In the genomic region with DNA sequence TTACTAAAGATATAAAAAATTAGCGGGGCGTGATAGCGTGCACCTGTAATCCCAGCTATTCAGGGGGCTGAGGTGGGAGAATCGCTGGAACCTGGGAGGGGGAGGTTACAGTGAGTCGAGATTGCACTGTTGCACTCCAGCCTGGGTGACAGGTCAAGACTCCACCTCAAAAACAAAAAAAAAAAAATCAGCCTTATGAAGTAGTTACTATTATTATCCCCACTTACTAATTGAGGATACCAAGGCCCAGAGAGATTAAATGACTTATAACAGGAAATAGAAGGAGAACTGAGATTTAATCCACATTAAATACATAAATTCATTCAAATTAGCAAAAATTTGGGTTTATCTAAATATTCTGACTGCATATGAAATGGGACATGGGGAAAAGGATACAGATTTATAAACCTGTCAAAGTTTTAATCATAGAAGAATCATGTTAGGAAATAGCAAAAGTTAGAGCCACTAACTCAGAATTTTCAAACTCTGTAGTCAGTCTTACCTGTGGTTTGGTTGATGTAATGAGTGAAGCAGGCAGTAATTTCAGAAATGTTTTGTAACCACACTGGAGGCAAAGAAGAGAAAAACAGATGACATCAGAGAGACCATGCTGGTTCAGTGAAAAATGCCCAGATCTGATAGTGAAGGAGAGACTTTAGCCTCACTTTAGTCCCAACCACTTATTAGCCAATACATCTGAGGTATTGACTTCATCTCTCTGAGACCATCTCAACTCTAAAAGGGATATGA, we compare ENCODE assay signal across 12 cellular contexts. TPM values are rescaled to one million over a fixed set of nuclear protein-coding genes. Genes with fewer than 3 reads are reported as not detected.
DNase-seq lines count a peak whose midpoint lies in the region; TF ChIP-seq lines count a peak whose summit lies in the region.
"Had no signal": no experiment of that assay in that cellular context is flagged by ENCODE, and none has a peak within 500 bp of the region (broad histone marks: within the 10 kb centered on the region; RNA-seq: fewer than 3 reads in every experiment).

No MANE protein-coding gene starts in this region.

- H3K27ac ChIP-seq in PC-9 = no peak overlapping the region

- no peaks in the 10 kb centered on the region for H3K4me1 ChIP-seq in PC-9 (replicated peaks; ENCODE audit: insufficient read depth)

- peak overlapping the region; percentile 3 for H3K4me3 Mint-ChIP-seq in activated CD4-positive, alpha-beta T cell treated with anti-CD3 and anti-CD28 coated beads, Interleukin-2, amount 10 ng/mL, durations not matched to agents 24 days and 14 days

- in situ Hi-C loops in astrocyte of the spinal cord (cut with HindIII; ENCODE audit: low sequenced_read_pairs) = no loop called here

- no peaks in the 10 kb centered on the region for H3K9me2 ChIP-seq in PC-9 (ENCODE audit: insufficient read depth)

- peaks cover 2% of the 10 kb centered on the region for H3K36me3 Mint-ChIP-seq in activated CD4-positive, alpha-beta T cell treated with anti-CD3 and anti-CD28 coated beads, Interleukin-2, amount 10 ng/mL, durations not matched to agents 24 days and 14 days (ENCODE audit: low read depth)

- H3K9me3 Mint-ChIP-seq in activated CD4-positive, alpha-beta T cell treated with anti-CD3 and anti-CD28 coated beads, Interleukin-2, amount 10 ng/mL, durations not matched to agents 24 days and 14 days = peaks cover 12% of the 10 kb centered on the region

- no peak overlapping the region for H3K4me3 ChIP-seq in astrocyte of the spinal cord (ENCODE audit: low read depth, low read length)
- no peak overlapping the region for H3K4me3 ChIP-seq in PC-9

- no peaks in the 10 kb centered on the region for H3K79me2 ChIP-seq in PC-9 (ENCODE audit: low read depth)

- no peak overlapping the region for H2AFZ ChIP-seq in PC-9

- CTCF ChIA-PET in PC-9 (lab: Charles Lee) = no interaction called here

- H3K4me1 Mint-ChIP-seq in activated CD4-positive, alpha-beta T cell treated with anti-CD3 and anti-CD28 coated beads, Interleukin-2, amount 10 ng/mL, durations not matched to agents 24 days and 14 days = peaks cover 12% of the 10 kb centered on the region

- peak; percentile 65 for DNase-seq in activated CD4-positive, alpha-beta T cell treated with anti-CD3 and anti-CD28 coated beads, Interleukin-2, amount 10 ng/mL, durations not matched to agents 24 days and 14 days
- no peak for DNase-seq in activated CD4-positive, alpha-beta T cell treated with anti-CD3 and anti-CD28 coated beads for 4 hours
- DNase-seq in NCI-H226 (peak; percentile 55), astrocyte of the spinal cord (ENCODE audit: low read depth, low spot score) (peak; percentile 75), posterior vena cava (ENCODE audit: low spot score) (peak; percentile 14), PC-9 (no peak), RKO (ENCODE audit: low spot score) (no peak), NK-92 (lab: John Stamatoyannopoulos, UW; ENCODE audit: unreplicated experiment) (no peak)
- DNase-seq: DMS 273 treated with DMSO at 0.1 percent for 48 hours, NCI-H1436, NCI-H526 treated with DMSO at 0.1 percent for 48 hours, SIG-M5 had no signal

- TF ChIP-seq CTCF in astrocyte of the spinal cord (IDR thresholded peaks at IDR 0.05; ENCODE audit: low read depth, low read length) = no peak
- TF ChIP-seq CTCF in PC-9 (conservative IDR thresholded peaks at IDR 0.05) = no peak

- no peak overlapping the region for H3K4me2 ChIP-seq in PC-9

- H3K27me3 Mint-ChIP-seq in activated CD4-positive, alpha-beta T cell treated with anti-CD3 and anti-CD28 coated beads, Interleukin-2, amount 10 ng/mL, durations not matched to agents 24 days and 14 days = no peaks in the 10 kb centered on the region

- H3K36me3 ChIP-seq in PC-9 (ENCODE audit: low read depth) = no peaks in the 10 kb centered on the region

- no peaks in the 10 kb centered on the region for H4K20me1 ChIP-seq in PC-9 (ENCODE audit: insufficient read depth)

- intact Hi-C loops in activated CD4-positive, alpha-beta T cell treated with anti-CD3 and anti-CD28 coated beads, Interleukin-2, amount 10 ng/mL, durations not matched to agents 24 days and 14 days (cut with micrococcal nuclease) = loop anchor here (1.0 to 2.0 kb wide), 2 partner anchors 25 to 59 kb away; a partner anchor contains a TSS
- intact Hi-C loops in posterior vena cava (cut with DNase I) = no loop called here
- intact Hi-C loops in PC-9 (cut with micrococcal nuclease; ENCODE audit: unreplicated experiment) = no loop called here

- H3F3A ChIP-seq in PC-9 (ENCODE audit: insufficient read depth, low read depth) = no peaks in the 10 kb centered on the region

- no TSS peak for BruUV-seq in PC-9 (replicated peaks; lab: Mats Ljungman, UMichigan)

- POLR2A ChIA-PET in PC-9 (lab: Charles Lee; ENCODE audit: unreplicated experiment) = no interaction called here

- peaks cover 6% of the 10 kb centered on the region; the same call in 1 of the 2 replicates for H3K9me3 ChIP-seq in PC-9 (ENCODE audit: insufficient read depth, low read depth)

- H3K27me3 ChIP-seq in PC-9 (ENCODE audit: insufficient read depth, low read depth) = no peaks in the 10 kb centered on the region

- peak overlapping the region; percentile 62 for H3K27ac Mint-ChIP-seq in activated CD4-positive, alpha-beta T cell treated with anti-CD3 and anti-CD28 coated beads, Interleukin-2, amount 10 ng/mL, durations not matched to agents 24 days and 14 days

RNA-seq across cellular contexts. Expression of a gene that starts 25.0 kb away (rescaled TPM):
- 39.1 and 40.0 TPM in 2 replicates for total RNA-seq in activated CD4-positive, alpha-beta T cell treated with anti-CD3 and anti-CD28 coated beads, Interleukin-2, amount 10 ng/mL, durations not matched to agents 24 days and 14 days
- total RNA-seq in posterior vena cava = 10 to 100 TPM; 46.8 to 48.4 TPM
- 67.9 and 71.0 TPM in 2 replicates for total RNA-seq in PC-9 (2021)

Comparison
In these comparisons a context has a peak if more than half of its experiments do, and no peak if none do; other contexts are left out.
1. DNase-seq: peak in activated CD4-positive, alpha-beta T cell treated with anti-CD3 and anti-CD28 coated beads, Interleukin-2, amount 10 ng/mL, durations not matched to agents 24 days and 14 days (single experiment), NCI-H226 (single experiment), astrocyte of the spinal cord (single experiment) and posterior vena cava (single experiment); none in activated CD4-positive, alpha-beta T cell treated with anti-CD3 and anti-CD28 coated beads for 4 hours (0 of 2), PC-9 (0 of 2), RKO (single experiment) and NK-92 (single experiment).